ENCODE assay signal across 10 cellular contexts in the genomic region with DNA sequence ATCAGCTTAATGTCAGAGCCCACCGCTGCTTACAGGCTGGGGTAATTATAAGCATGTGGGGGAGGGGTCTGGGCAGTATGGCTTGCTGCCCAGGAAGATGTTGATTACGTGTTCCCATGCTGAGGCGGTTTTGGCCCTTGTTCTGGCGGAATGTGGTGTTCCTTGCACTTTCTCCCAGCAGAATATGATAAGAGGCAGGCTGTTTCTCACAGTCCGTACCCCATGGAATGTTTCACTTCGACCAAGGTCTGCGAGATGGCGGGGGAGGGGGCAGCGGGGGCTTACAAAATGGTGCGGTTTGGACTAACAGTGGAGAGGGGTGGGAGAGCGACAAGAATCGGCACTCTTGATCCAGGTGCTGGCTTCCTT. TPM values are rescaled to one million over a fixed set of nuclear protein-coding genes. Genes with fewer than 3 reads are reported as not detected.
DNase-seq lines count a peak whose midpoint lies in the region; ATAC-seq and TF ChIP-seq lines count a peak whose summit lies in the region.
"Had no signal": no experiment of that assay in that cellular context is flagged by ENCODE, and none has a peak within 500 bp of the region (broad histone marks: within the 10 kb centered on the region; RNA-seq: fewer than 3 reads in every experiment).

No MANE protein-coding gene starts in this region.

- no peak for TF ChIP-seq CTCF in hepatocyte (IDR thresholded peaks at IDR 0.05; ENCODE audit: poor library complexity)

- H3K4me3 ChIP-seq in hepatocyte (no peak overlapping the region), skeletal muscle cell (ENCODE audit: low read depth, low read length) (peak overlapping the region; percentile 24)

- no peak for ATAC-seq in activated CD8-positive, alpha-beta memory T cell treated with anti-CD3 and anti-CD28 coated beads, Interleukin-2, amount 10 ng/mL, durations not matched to agents 7 days and 5 days

- peaks cover 8% of the 10 kb centered on the region for H3K4me1 ChIP-seq in hepatocyte (ENCODE audit: insufficient read depth)

- peak overlapping the region; percentile 72 for H3K4me2 ChIP-seq in hepatocyte

- H2AFZ ChIP-seq in hepatocyte = no peak overlapping the region

- no peaks in the 10 kb centered on the region for H3K36me3 ChIP-seq in hepatocyte (replicated peaks; ENCODE audit: insufficient read depth, low read depth)

- DNase-seq in HT1080 (ENCODE audit: low read depth) = peak; percentile 27
- DNase-seq in activated CD8-positive, alpha-beta memory T cell treated with anti-CD3 and anti-CD28 coated beads, Interleukin-2, amount 10 ng/mL, durations not matched to agents 7 days and 5 days = peak; percentile 18
- DNase-seq in hepatocyte (ENCODE audit: low spot score) = peak; percentile 52
- DNase-seq in skeletal muscle cell (ENCODE audit: low read depth) = peak; percentile 34
- DNase-seq in H4 (ENCODE audit: low spot score) = no peak
- no peak for DNase-seq in hippocampal formation (lab: John Stamatoyannopoulos, UW)
- DNase-seq in activated naive CD8-positive, alpha-beta T cell treated with anti-CD3 and anti-CD28 coated beads for 36 hours = no peak
- no peak for DNase-seq in NCI-H1417 treated with DMSO at 0.1 percent for 48 hours (lab: John Stamatoyannopoulos, UW)
- DNase-seq: effector CD4-positive, alpha-beta T cell; stimulated activated CD4-positive, alpha-beta T cell treated with anti-CD3 and anti-CD28 coated beads, Interleukin-4, amount 100 ng/mL, for 24 hours had no signal

- H3K36me3 Mint-ChIP-seq in activated CD8-positive, alpha-beta memory T cell treated with anti-CD3 and anti-CD28 coated beads, Interleukin-2, amount 10 ng/mL, durations not matched to agents 7 days and 5 days = no peaks in the 10 kb centered on the region
- H3K36me3 Mint-ChIP-seq in activated naive CD8-positive, alpha-beta T cell treated with anti-CD3 and anti-CD28 coated beads for 36 hours = no peaks in the 10 kb centered on the region

- H3K27me3 Mint-ChIP-seq in activated CD8-positive, alpha-beta memory T cell treated with anti-CD3 and anti-CD28 coated beads, Interleukin-2, amount 10 ng/mL, durations not matched to agents 7 days and 5 days = peaks cover 33% of the 10 kb centered on the region
- H3K27me3 Mint-ChIP-seq in activated naive CD8-positive, alpha-beta T cell treated with anti-CD3 and anti-CD28 coated beads for 36 hours = peaks cover 14% of the 10 kb centered on the region

- H4K20me1 ChIP-seq in hepatocyte (ENCODE audit: insufficient read depth, poor library complexity, severe bottlenecking) = no peaks in the 10 kb centered on the region

- H3K4me3 Mint-ChIP-seq in activated CD8-positive, alpha-beta memory T cell treated with anti-CD3 and anti-CD28 coated beads, Interleukin-2, amount 10 ng/mL, durations not matched to agents 7 days and 5 days = no peak overlapping the region
- H3K4me3 Mint-ChIP-seq in activated naive CD8-positive, alpha-beta T cell treated with anti-CD3 and anti-CD28 coated beads for 36 hours = no peak overlapping the region

- 16% methylated on average over 12 of the region's 12 CpGs for WGBS in hepatocyte (ENCODE audit: low lambda C conversion rate, missing lambda C conversion rate)

- no peaks in the 10 kb centered on the region for H3K9me3 Mint-ChIP-seq in activated CD8-positive, alpha-beta memory T cell treated with anti-CD3 and anti-CD28 coated beads, Interleukin-2, amount 10 ng/mL, durations not matched to agents 7 days and 5 days (ENCODE audit: low read depth)
- H3K9me3 Mint-ChIP-seq in activated naive CD8-positive, alpha-beta T cell treated with anti-CD3 and anti-CD28 coated beads for 36 hours = no peaks in the 10 kb centered on the region

- no peaks in the 10 kb centered on the region for H3K9me3 ChIP-seq in hepatocyte (ENCODE audit: low read depth)

- H3K9me2 ChIP-seq in hepatocyte (replicated peaks; ENCODE audit: insufficient read depth) = no peaks in the 10 kb centered on the region

- no peak overlapping the region for H3K27ac Mint-ChIP-seq in activated CD8-positive, alpha-beta memory T cell treated with anti-CD3 and anti-CD28 coated beads, Interleukin-2, amount 10 ng/mL, durations not matched to agents 7 days and 5 days
- H3K27ac Mint-ChIP-seq in activated naive CD8-positive, alpha-beta T cell treated with anti-CD3 and anti-CD28 coated beads for 36 hours = no peak overlapping the region

- H3K27ac ChIP-seq in hepatocyte = no peak overlapping the region

- peaks cover 6% of the 10 kb centered on the region for H3K27me3 ChIP-seq in hepatocyte

- H3K4me1 Mint-ChIP-seq in activated CD8-positive, alpha-beta memory T cell treated with anti-CD3 and anti-CD28 coated beads, Interleukin-2, amount 10 ng/mL, durations not matched to agents 7 days and 5 days = no peaks in the 10 kb centered on the region
- H3K4me1 Mint-ChIP-seq in activated naive CD8-positive, alpha-beta T cell treated with anti-CD3 and anti-CD28 coated beads for 36 hours = no peaks in the 10 kb centered on the region

- no peaks in the 10 kb centered on the region for H3K79me2 ChIP-seq in hepatocyte

- CTCF ChIA-PET in activated CD8-positive, alpha-beta memory T cell treated with anti-CD3 and anti-CD28 coated beads, Interleukin-2, amount 10 ng/mL, durations not matched to agents 7 days and 5 days (lab: Charles Lee) = interaction anchor here (0.7 to 3.4 kb wide), 11 partner anchors 9 to 115 kb away, joined by 3 to 14 read pairs (median 4); a partner anchor contains a TSS

RNA-seq across cellular contexts. Expression of a gene that starts 9.8 kb away (rescaled TPM):
- total RNA-seq in HT1080 (2014; rRNA removed; shearing (Covaris generic)) = not detected in 2 replicates
- 0.01 and 0.09 TPM in 2 replicates for polyA plus RNA-seq in HT1080 (2015; cell fraction: cytosol; rRNA removed)
- not detected in 2 replicates for polyA plus RNA-seq in HT1080 (2015; cell fraction: nucleus; rRNA removed)
- under 1 TPM; 0.18 to 0.30 TPM for total RNA-seq in activated CD8-positive, alpha-beta memory T cell treated with anti-CD3 and anti-CD28 coated beads, Interleukin-2, amount 10 ng/mL, durations not matched to agents 7 days and 5 days
- 14.2 and 15.8 TPM in 2 replicates for total RNA-seq in hepatocyte
- 12.6 and 13.8 TPM in 2 replicates for polyA plus RNA-seq in hepatocyte
- total RNA-seq in H4 (2014; rRNA removed; shearing (Covaris generic)) = 0.46 and 0.74 TPM in 2 replicates
- 1 to 10 TPM; 1.8 to 2.2 TPM for total RNA-seq in activated naive CD8-positive, alpha-beta T cell treated with anti-CD3 and anti-CD28 coated beads for 36 hours

RNA-seq across cellular contexts. Expression of a gene that starts 29.2 kb away (rescaled TPM):
- total RNA-seq in HT1080 (2014; rRNA removed; shearing (Covaris generic)) = not detected in 2 replicates
- polyA plus RNA-seq in HT1080 (2015; cell fraction: cytosol; rRNA removed) = not detected in 2 replicates
- polyA plus RNA-seq in HT1080 (2015; cell fraction: nucleus; rRNA removed) = not detected in 2 replicates
- under 1 TPM in 1 of 2 experiments, not detected in 1; 0.80 TPM for total RNA-seq in activated CD8-positive, alpha-beta memory T cell treated with anti-CD3 and anti-CD28 coated beads, Interleukin-2, amount 10 ng/mL, durations not matched to agents 7 days and 5 days
- 2.1 and 5.1 TPM in 2 replicates for total RNA-seq in hepatocyte
- polyA plus RNA-seq in hepatocyte = 1.0 and 1.8 TPM in 2 replicates
- total RNA-seq in H4 (2014; rRNA removed; shearing (Covaris generic)) = 0.97 TPM in 1 of 2 replicates, not detected in the other
- under 1 TPM in 1 of 2 experiments, not detected in 1; 0.32 TPM for total RNA-seq in activated naive CD8-positive, alpha-beta T cell treated with anti-CD3 and anti-CD28 coated beads for 36 hours

RNA-seq across cellular contexts. Expression of a gene that starts 37.6 kb away (rescaled TPM):
- 32.3 and 32.4 TPM in 2 replicates for total RNA-seq in HT1080 (2014; rRNA removed; shearing (Covaris generic))
- 58.6 and 59.1 TPM in 2 replicates for polyA plus RNA-seq in HT1080 (2015; cell fraction: cytosol; rRNA removed)
- 74.0 and 74.3 TPM in 2 replicates for polyA plus RNA-seq in HT1080 (2015; cell fraction: nucleus; rRNA removed)
- total RNA-seq in activated CD8-positive, alpha-beta memory T cell treated with anti-CD3 and anti-CD28 coated beads, Interleukin-2, amount 10 ng/mL, durations not matched to agents 7 days and 5 days = 10 to 100 TPM; 67.4 to 69.5 TPM
- 35.5 and 42.6 TPM in 2 replicates for total RNA-seq in hepatocyte
- polyA plus RNA-seq in hepatocyte = 61.2 and 77.3 TPM in 2 replicates
- total RNA-seq in H4 (2014; rRNA removed; shearing (Covaris generic)) = 43.7 and 49.4 TPM in 2 replicates
- 10 to 100 TPM; 66.9 to 68.0 TPM for total RNA-seq in activated naive CD8-positive, alpha-beta T cell treated with anti-CD3 and anti-CD28 coated beads for 36 hours

Comparison
In these comparisons a context has a peak if more than half of its experiments do, and no peak if none do; other contexts are left out.
1. DNase-seq: peak in HT1080 (single experiment), activated CD8-positive, alpha-beta memory T cell treated with anti-CD3 and anti-CD28 coated beads, Interleukin-2, amount 10 ng/mL, durations not matched to agents 7 days and 5 days (single experiment), hepatocyte (single experiment) and skeletal muscle cell (single experiment); none in H4 (single experiment), hippocampal formation (0 of 2), activated naive CD8-positive, alpha-beta T cell treated with anti-CD3 and anti-CD28 coated beads for 36 hours (single experiment) and NCI-H1417 treated with DMSO at 0.1 percent for 48 hours (single experiment).